Comparison of ENCODE assay signal across 9 cellular contexts in genomic region chr21:44301961-44302406, GRCh38. TPM values are rescaled to one million over a fixed set of nuclear protein-coding genes. Genes with fewer than 3 reads are reported as not detected.
DNase-seq lines count a peak whose midpoint lies in the region; ATAC-seq, FAIRE-seq and TF ChIP-seq lines count a peak whose summit lies in the region.
"Had no signal": no experiment of that assay in that cellular context is flagged by ENCODE, and none has a peak within 500 bp of the region (broad histone marks: within the 10 kb centered on the region; RNA-seq: fewer than 3 reads in every experiment).

No MANE protein-coding gene starts in this region.

- peak overlapping the region; percentile 97 for H3K4me2 ChIP-seq in HepG2 (ENCODE audit: low read depth, low read length)

- peak overlapping the region; percentile 66 to 80 (median 75) for H3K4me3 ChIP-seq in HepG2 (replicated peaks in 1 of 3; ENCODE audit: insufficient read depth in 1 of 3, low read depth in 2 of 3, low read length in 3 of 3)
- no peak overlapping the region for H3K4me3 ChIP-seq in right lobe of liver
- H3K4me3 ChIP-seq in left lung = no peak overlapping the region
- no peak overlapping the region for H3K4me3 ChIP-seq in suprapubic skin

- H3K36me3 ChIP-seq in HepG2 (replicated peaks in 1 of 2; ENCODE audit: control insufficient read depth in 1 of 2, insufficient read depth in 2 of 2, low read length in 2 of 2) (peaks cover 4 to 5% of the 10 kb centered on the region in 2 experiments; a peak in 3 of 5 replicates), right lobe of liver (peaks cover 0 to under 1% (median 0%) of the 10 kb centered on the region in 4 donors), left lung (peaks cover 0 to 9% of the 10 kb centered on the region in 2 donors), suprapubic skin (peaks cover 7% of the 10 kb centered on the region)

- WGBS in HepG2 (ENCODE audit: low lambda C conversion rate) = 88% methylated on average over 4 of the region's 9 CpGs
- 60% methylated on average over 3 of the region's 9 CpGs for WGBS in right lobe of liver (ENCODE audit: insufficient coverage, low coverage, low lambda C conversion rate, missing lambda C conversion rate)
- WGBS in suprapubic skin = 52% methylated on average over 7 of the region's 9 CpGs

- intact Hi-C loops in HepG2 (cut with micrococcal nuclease; ENCODE audit: unreplicated experiment) = loop anchor here (10.0 kb wide), 1 partner anchor 183 kb away; no protein-coding TSS in a partner anchor
- intact Hi-C loops in right lobe of liver (cut with DNase I) = no loop called here
- intact Hi-C loops in left colon (cut with DNase I, micrococcal nuclease) = no loop called here
- intact Hi-C loops in left lung (cut with DNase I) = no loop called here

- H3K4me3 Mint-ChIP-seq in T-helper 17 cell = peak overlapping the region; percentile 91

- H3K36me3 Mint-ChIP-seq in T-helper 17 cell (ENCODE audit: low read depth) = no peaks in the 10 kb centered on the region

- in situ Hi-C loops in HepG2 (cut with HindIII; ENCODE audit: extremely low pct_ligation_motif_present, low pct_unique_long_range_greater_than_20kb) = loop anchor here (5.0 kb wide), 1 partner anchor 35 kb away; the partner anchor contains the start of gene CFAP410

- H3K4me1 ChIP-seq in HepG2 (ENCODE audit: insufficient read depth, low read length) (peaks cover 70% of the 10 kb centered on the region), right lobe of liver (peaks cover 0 to 43% (median 15%) of the 10 kb centered on the region in 4 donors), left lung (peaks cover 21 to 73% of the 10 kb centered on the region in 2 donors), suprapubic skin (peaks cover 84% of the 10 kb centered on the region)

- BruUV-seq in HepG2 (replicated peaks; lab: Mats Ljungman, UMichigan) = no TSS peak

- peaks cover 14% of the 10 kb centered on the region; the same call in 1 of the 2 replicates for H4K20me1 ChIP-seq in HepG2 (ENCODE audit: insufficient read depth, low read length)

- peak; percentile 16 for DNase-seq in HepG2 (ENCODE audit: low spot score)
- DNase-seq in right lobe of liver = no peak
- DNase-seq in T-helper 17 cell = no peak
- DNase-seq in left colon = peak in 1 of 2 donors; percentile 56
- DNase-seq in left lung = no peak
- no peak for DNase-seq in stimulated activated CD4-positive, alpha-beta T cell treated with anti-CD3 and anti-CD28 coated beads, Interleukin-2, amount 100 ng/mL, for 48 hours
- DNase-seq in suprapubic skin (ENCODE audit: low spot score in 2 of 2) = no peak
- no peak for DNase-seq in activated CD4-positive, CD25-positive, alpha-beta regulatory T cell treated with anti-CD3 and anti-CD28 coated beads, Interleukin-2, amount 50 U/mL, for 72 hours

- TF ChIP-seq EP300 in HepG2 (IDR thresholded peaks at IDR 0.05; ENCODE audit: low read depth in 2 of 2, low read length in 2 of 2) (no peak), HepG2 (CRISPR knock-in tag; IDR thresholded peaks at IDR 0.05; ENCODE audit: borderline replicate concordance) (no peak), suprapubic skin (IDR thresholded peaks at IDR 0.05) (no peak)

- TF ChIP-seq CTCF in HepG2 (CRISPR knock-in tag; IDR thresholded peaks at IDR 0.05) = no peak
- TF ChIP-seq CTCF in right lobe of liver (IDR thresholded peaks at IDR 0.05) = no peak
- TF ChIP-seq CTCF in left lung (IDR thresholded peaks at IDR 0.05) = no peak
- TF ChIP-seq CTCF in suprapubic skin (IDR thresholded peaks at IDR 0.05) = no peak

- TF ChIP-seq POLR2A in HepG2 (IDR thresholded peaks at IDR 0.05; ENCODE audit: insufficient read depth in 1 of 2, low read depth in 2 of 2, low read length in 2 of 2) (no peak), right lobe of liver (IDR thresholded peaks at IDR 0.05) (no peak), suprapubic skin (IDR thresholded peaks at IDR 0.05) (no peak)

- CTCF ChIA-PET in HepG2 (lab: Yijun Ruan, JAX; ENCODE audit: low intra/inter-chr PET ratio, low total read pairs) = no interaction called here

- H3K9ac ChIP-seq in HepG2 (ENCODE audit: insufficient read depth, low read depth, low read length) = peak overlapping the region; percentile 14

- TF ChIP-seq RAD21 in HepG2 (CRISPR knock-in tag; IDR thresholded peaks at IDR 0.05) = no peak

- peaks cover 42% of the 10 kb centered on the region for H3K4me1 Mint-ChIP-seq in T-helper 17 cell

- peak overlapping the region; percentile 86 for H3K27ac Mint-ChIP-seq in T-helper 17 cell

- no peaks in the 10 kb centered on the region for H3K27me3 Mint-ChIP-seq in T-helper 17 cell

- H3K9me3 ChIP-seq in HepG2 (ENCODE audit: low read length) (no peaks in the 10 kb centered on the region), right lobe of liver (no peaks in the 10 kb centered on the region), T-helper 17 cell (ENCODE audit: control insufficient read depth, low read length, poor library complexity, severe bottlenecking) (no peaks in the 10 kb centered on the region), left lung (no peaks in the 10 kb centered on the region), suprapubic skin (no peaks in the 10 kb centered on the region)

- peaks cover 31% of the 10 kb centered on the region for H3K79me2 ChIP-seq in HepG2 (ENCODE audit: insufficient read depth, low read length)

- H3K27me3 ChIP-seq in HepG2 (ENCODE audit: control insufficient read depth in 1 of 2, insufficient read depth in 2 of 2, low read length in 2 of 2) (peaks cover 0 to 5% of the 10 kb centered on the region in 2 experiments; a peak in 2 of 5 replicates), right lobe of liver (no peaks in the 10 kb centered on the region), left lung (peaks cover 0 to 4% of the 10 kb centered on the region in 2 donors), suprapubic skin (no peaks in the 10 kb centered on the region)

- POLR2A ChIA-PET in HepG2 (lab: Yijun Ruan, JAX) = interaction anchor here (1.1 to 4.2 kb wide), 4 partner anchors 27 to 204 kb away, joined by 3 to 27 read pairs (median 14); partner anchors contain the start of gene CFAP410

- no peak for FAIRE-seq in HepG2 (lab: Jason Lieb, UNC)

- ATAC-seq in HepG2 (peak; percentile 39), right lobe of liver (no peak), T-helper 17 cell (no peak), left colon (peak; percentile 19), left lung (no peak)

- H3K27ac ChIP-seq in HepG2 (ENCODE audit: extremely low read length, insufficient read depth, low read length) (peak overlapping the region; percentile 87), right lobe of liver (no peak overlapping the region), left lung (no peak overlapping the region), suprapubic skin (no peak overlapping the region)

- H2AFZ ChIP-seq in HepG2 (ENCODE audit: low read length) = no peak overlapping the region

RNA-seq across cellular contexts. Expression of gene PFKL, which starts 2.1 kb away (rescaled TPM):
- total RNA-seq in HepG2 (2016; rRNA removed; fragmentation: Illumina TruSeq; extraction: Trizol) = 87.6 and 106 TPM in 2 replicates
- total RNA-seq in HepG2 (2016; cell fraction: cytosol; rRNA removed; fragmentation: Illumina TruSeq; extraction: Trizol; ENCODE audit: low read depth) = 13.9 and 14.6 TPM in 2 replicates
- 76.5 and 112 TPM in 2 replicates for total RNA-seq in HepG2 (2016; cell fraction: insoluble cytoplasmic fraction; rRNA removed; fragmentation: Illumina TruSeq; extraction: Trizol)
- total RNA-seq in HepG2 (2016; cell fraction: membrane; rRNA removed; fragmentation: Illumina TruSeq; extraction: Trizol) = 27.9 TPM in 2 replicates
- 51.1 and 56.0 TPM in 2 replicates for total RNA-seq in HepG2 (2016; cell fraction: nucleus; rRNA removed; fragmentation: Illumina TruSeq; extraction: Trizol)
- polyA plus RNA-seq in HepG2 (2011; rRNA removed) = 92.8 and 113 TPM in 2 replicates
- 71.8 and 109 TPM in 2 replicates for polyA plus RNA-seq in HepG2 (2011; cell fraction: cytosol; rRNA removed)
- polyA plus RNA-seq in HepG2 (2011; cell fraction: nucleus; rRNA removed) = 444 and 640 TPM in 2 replicates
- 83.1 and 108 TPM in 2 replicates for polyA plus RNA-seq in HepG2 (2012)
- polyA plus RNA-seq in HepG2 (2016; cell fraction: cytosol; fragmentation: Illumina TruSeq; extraction: Trizol; ENCODE audit: low read depth) = 10.0 and 11.5 TPM in 2 replicates
- 69.5 and 87.4 TPM in 2 replicates for polyA plus RNA-seq in HepG2 (2016; cell fraction: insoluble cytoplasmic fraction; fragmentation: Illumina TruSeq; extraction: Trizol; ENCODE audit: low read depth)
- 16.7 and 19.2 TPM in 2 replicates for polyA plus RNA-seq in HepG2 (2016; cell fraction: membrane; fragmentation: Illumina TruSeq; extraction: Trizol; ENCODE audit: low read depth)
- polyA plus RNA-seq in HepG2 (2016; cell fraction: nucleus; fragmentation: Illumina TruSeq; extraction: Trizol; ENCODE audit: insufficient read depth, low read depth) = 107 and 115 TPM in 2 replicates
- 90.7 and 203 TPM in 2 replicates for polyA minus RNA-seq in HepG2 (2011; rRNA and poly(A)+ RNA removed; ENCODE audit: low replicate concordance)
- polyA minus RNA-seq in HepG2 (2011; cell fraction: cytosol; rRNA and poly(A)+ RNA removed) = 72.1 and 83.6 TPM in 2 replicates
- polyA minus RNA-seq in HepG2 (2011; cell fraction: nucleus; rRNA and poly(A)+ RNA removed) = 51.9 and 52.8 TPM in 2 replicates
- total RNA-seq in right lobe of liver = 10 to 100 TPM; 68.3 to 97.6 (median 73.7) TPM
- total RNA-seq in T-helper 17 cell = 100 to 1,000 TPM; 132 to 176 TPM
- total RNA-seq in left colon = 100 to 1,000 TPM; 239 to 245 TPM
- total RNA-seq in left lung = 100 to 1,000 TPM; 109 to 116 TPM
- 100 to 1,000 TPM in 3 of 4 donors, 10 to 100 TPM in 1; 92.8 to 121 (median 117) TPM for total RNA-seq in suprapubic skin

RNA-seq across cellular contexts. Expression of gene AIRE, which starts 16.3 kb away (rescaled TPM):
- total RNA-seq in HepG2 (2016; rRNA removed; fragmentation: Illumina TruSeq; extraction: Trizol) = not detected in 2 replicates
- not detected in 2 replicates for total RNA-seq in HepG2 (2016; cell fraction: cytosol; rRNA removed; fragmentation: Illumina TruSeq; extraction: Trizol; ENCODE audit: low read depth)
- total RNA-seq in HepG2 (2016; cell fraction: insoluble cytoplasmic fraction; rRNA removed; fragmentation: Illumina TruSeq; extraction: Trizol) = not detected in 2 replicates
- total RNA-seq in HepG2 (2016; cell fraction: membrane; rRNA removed; fragmentation: Illumina TruSeq; extraction: Trizol) = not detected in 2 replicates
- total RNA-seq in HepG2 (2016; cell fraction: nucleus; rRNA removed; fragmentation: Illumina TruSeq; extraction: Trizol) = not detected in 2 replicates
- polyA plus RNA-seq in HepG2 (2011; rRNA removed) = not detected in 2 replicates
- polyA plus RNA-seq in HepG2 (2011; cell fraction: cytosol; rRNA removed) = not detected in 2 replicates
- not detected in 2 replicates for polyA plus RNA-seq in HepG2 (2011; cell fraction: nucleus; rRNA removed)
- not detected in 2 replicates for polyA plus RNA-seq in HepG2 (2012)
- polyA plus RNA-seq in HepG2 (2016; cell fraction: cytosol; fragmentation: Illumina TruSeq; extraction: Trizol; ENCODE audit: low read depth) = not detected in 2 replicates
- polyA plus RNA-seq in HepG2 (2016; cell fraction: insoluble cytoplasmic fraction; fragmentation: Illumina TruSeq; extraction: Trizol; ENCODE audit: low read depth) = not detected in 2 replicates
- polyA plus RNA-seq in HepG2 (2016; cell fraction: membrane; fragmentation: Illumina TruSeq; extraction: Trizol; ENCODE audit: low read depth) = not detected in 2 replicates
- not detected in 2 replicates for polyA plus RNA-seq in HepG2 (2016; cell fraction: nucleus; fragmentation: Illumina TruSeq; extraction: Trizol; ENCODE audit: insufficient read depth, low read depth)
- 0.07 TPM in 1 of 2 replicates, not detected in the other for polyA minus RNA-seq in HepG2 (2011; rRNA and poly(A)+ RNA removed; ENCODE audit: low replicate concordance)
- not detected in 2 replicates for polyA minus RNA-seq in HepG2 (2011; cell fraction: cytosol; rRNA and poly(A)+ RNA removed)
- polyA minus RNA-seq in HepG2 (2011; cell fraction: nucleus; rRNA and poly(A)+ RNA removed) = not detected in 2 replicates
- total RNA-seq in right lobe of liver = not detected
- 1 to 10 TPM; 1.4 to 3.4 TPM for total RNA-seq in T-helper 17 cell
- under 1 TPM; 0.18 to 0.20 TPM for total RNA-seq in left colon
- under 1 TPM in 1 of 2 donors, not detected in 1; 0.06 TPM for total RNA-seq in left lung
- not detected for total RNA-seq in suprapubic skin
- total RNA-seq: renal cortical epithelial cell had no signal

RNA-seq across cellular contexts. Expression of gene CFAP410, which starts 37.2 kb away (rescaled TPM):
- 13.1 and 20.1 TPM in 2 replicates for total RNA-seq in HepG2 (2016; rRNA removed; fragmentation: Illumina TruSeq; extraction: Trizol)
- total RNA-seq in HepG2 (2016; cell fraction: cytosol; rRNA removed; fragmentation: Illumina TruSeq; extraction: Trizol; ENCODE audit: low read depth) = 16.2 and 18.7 TPM in 2 replicates
- total RNA-seq in HepG2 (2016; cell fraction: insoluble cytoplasmic fraction; rRNA removed; fragmentation: Illumina TruSeq; extraction: Trizol) = 11.7 and 23.2 TPM in 2 replicates
- total RNA-seq in HepG2 (2016; cell fraction: membrane; rRNA removed; fragmentation: Illumina TruSeq; extraction: Trizol) = 22.7 and 31.0 TPM in 2 replicates
- total RNA-seq in HepG2 (2016; cell fraction: nucleus; rRNA removed; fragmentation: Illumina TruSeq; extraction: Trizol) = 15.4 and 16.3 TPM in 2 replicates
- 8.0 and 13.1 TPM in 2 replicates for polyA plus RNA-seq in HepG2 (2011; rRNA removed)
- 6.8 and 14.6 TPM in 2 replicates for polyA plus RNA-seq in HepG2 (2011; cell fraction: cytosol; rRNA removed)
- polyA plus RNA-seq in HepG2 (2011; cell fraction: nucleus; rRNA removed) = 84.7 and 108 TPM in 2 replicates
- polyA plus RNA-seq in HepG2 (2012) = 7.4 and 9.9 TPM in 2 replicates
- 17.7 and 23.4 TPM in 2 replicates for polyA plus RNA-seq in HepG2 (2016; cell fraction: cytosol; fragmentation: Illumina TruSeq; extraction: Trizol; ENCODE audit: low read depth)
- polyA plus RNA-seq in HepG2 (2016; cell fraction: insoluble cytoplasmic fraction; fragmentation: Illumina TruSeq; extraction: Trizol; ENCODE audit: low read depth) = 12.0 and 13.3 TPM in 2 replicates
- polyA plus RNA-seq in HepG2 (2016; cell fraction: membrane; fragmentation: Illumina TruSeq; extraction: Trizol; ENCODE audit: low read depth) = 19.5 and 21.9 TPM in 2 replicates
- 26.7 and 31.2 TPM in 2 replicates for polyA plus RNA-seq in HepG2 (2016; cell fraction: nucleus; fragmentation: Illumina TruSeq; extraction: Trizol; ENCODE audit: insufficient read depth, low read depth)
- 3.6 and 9.9 TPM in 2 replicates for polyA minus RNA-seq in HepG2 (2011; rRNA and poly(A)+ RNA removed; ENCODE audit: low replicate concordance)
- 3.6 and 4.5 TPM in 2 replicates for polyA minus RNA-seq in HepG2 (2011; cell fraction: cytosol; rRNA and poly(A)+ RNA removed)
- 13.3 and 17.1 TPM in 2 replicates for polyA minus RNA-seq in HepG2 (2011; cell fraction: nucleus; rRNA and poly(A)+ RNA removed)
- total RNA-seq in right lobe of liver = 10 to 100 TPM in 4 of 6 experiments, 1 to 10 TPM in 2; 6.9 to 15.4 (median 13.1) TPM
- total RNA-seq in T-helper 17 cell = 10 to 100 TPM; 48.0 to 54.2 TPM
- total RNA-seq in left colon = 10 to 100 TPM; 21.4 to 24.7 TPM
- total RNA-seq in left lung = 10 to 100 TPM; 20.8 to 21.4 TPM
- 10 to 100 TPM; 22.6 to 45.5 (median 27.3) TPM for total RNA-seq in suprapubic skin

RNA-seq across cellular contexts. Expression of gene DNMT3L, which starts 40.3 kb away (rescaled TPM):
- total RNA-seq in HepG2 (2016; rRNA removed; fragmentation: Illumina TruSeq; extraction: Trizol) (1.7 TPM in 1 of 2 replicates, not detected in the other), right lobe of liver (1 to 10 TPM in 2 of 6 experiments, under 1 TPM in 1, not detected in 3; 0.29 to 2.3 (median 1.4) TPM), T-helper 17 cell (not detected), left colon (not detected), left lung (not detected), suprapubic skin (not detected)
- 1.1 and 1.6 TPM in 2 replicates for total RNA-seq in HepG2 (2016; cell fraction: cytosol; rRNA removed; fragmentation: Illumina TruSeq; extraction: Trizol; ENCODE audit: low read depth)
- 1.00 TPM in 1 of 2 replicates, not detected in the other for total RNA-seq in HepG2 (2016; cell fraction: insoluble cytoplasmic fraction; rRNA removed; fragmentation: Illumina TruSeq; extraction: Trizol)
- 0.43 and 1.0 TPM in 2 replicates for total RNA-seq in HepG2 (2016; cell fraction: membrane; rRNA removed; fragmentation: Illumina TruSeq; extraction: Trizol)
- not detected in 2 replicates for total RNA-seq in HepG2 (2016; cell fraction: nucleus; rRNA removed; fragmentation: Illumina TruSeq; extraction: Trizol)
- polyA plus RNA-seq in HepG2 (2011; rRNA removed) = 0.75 and 1.4 TPM in 2 replicates
- 0.68 and 0.91 TPM in 2 replicates for polyA plus RNA-seq in HepG2 (2011; cell fraction: cytosol; rRNA removed)
- polyA plus RNA-seq in HepG2 (2011; cell fraction: nucleus; rRNA removed) = 1.1 TPM in 1 of 2 replicates, not detected in the other
- polyA plus RNA-seq in HepG2 (2012) = 1.4 and 2.8 TPM in 2 replicates
- polyA plus RNA-seq in HepG2 (2016; cell fraction: cytosol; fragmentation: Illumina TruSeq; extraction: Trizol; ENCODE audit: low read depth) = 0.92 and 3.0 TPM in 2 replicates
- 1.4 TPM in 1 of 2 replicates, not detected in the other for polyA plus RNA-seq in HepG2 (2016; cell fraction: insoluble cytoplasmic fraction; fragmentation: Illumina TruSeq; extraction: Trizol; ENCODE audit: low read depth)
- polyA plus RNA-seq in HepG2 (2016; cell fraction: membrane; fragmentation: Illumina TruSeq; extraction: Trizol; ENCODE audit: low read depth) = 0.76 and 1.1 TPM in 2 replicates
- not detected in 2 replicates for polyA plus RNA-seq in HepG2 (2016; cell fraction: nucleus; fragmentation: Illumina TruSeq; extraction: Trizol; ENCODE audit: insufficient read depth, low read depth)
- not detected in 2 replicates for polyA minus RNA-seq in HepG2 (2011; rRNA and poly(A)+ RNA removed; ENCODE audit: low replicate concordance)
- not detected in 2 replicates for polyA minus RNA-seq in HepG2 (2011; cell fraction: cytosol; rRNA and poly(A)+ RNA removed)
- polyA minus RNA-seq in HepG2 (2011; cell fraction: nucleus; rRNA and poly(A)+ RNA removed) = not detected in 2 replicates
- total RNA-seq: renal cortical epithelial cell had no signal

RNA-seq across cellular contexts. Expression of gene TRPM2, which starts 51.4 kb away (rescaled TPM):
- total RNA-seq in HepG2 (2016; rRNA removed; fragmentation: Illumina TruSeq; extraction: Trizol) = 0.07 TPM in 1 of 2 replicates, not detected in the other
- not detected in 2 replicates for total RNA-seq in HepG2 (2016; cell fraction: cytosol; rRNA removed; fragmentation: Illumina TruSeq; extraction: Trizol; ENCODE audit: low read depth)
- total RNA-seq in HepG2 (2016; cell fraction: insoluble cytoplasmic fraction; rRNA removed; fragmentation: Illumina TruSeq; extraction: Trizol) = 0.09 TPM in 1 of 2 replicates, not detected in the other
- total RNA-seq in HepG2 (2016; cell fraction: membrane; rRNA removed; fragmentation: Illumina TruSeq; extraction: Trizol) = 0.14 TPM in 1 of 2 replicates, not detected in the other
- total RNA-seq in HepG2 (2016; cell fraction: nucleus; rRNA removed; fragmentation: Illumina TruSeq; extraction: Trizol) = not detected in 2 replicates
- polyA plus RNA-seq in HepG2 (2011; rRNA removed) = 0.09 and 0.20 TPM in 2 replicates
- 0.05 and 0.06 TPM in 2 replicates for polyA plus RNA-seq in HepG2 (2011; cell fraction: cytosol; rRNA removed)
- polyA plus RNA-seq in HepG2 (2011; cell fraction: nucleus; rRNA removed) = 0.37 and 0.55 TPM in 2 replicates
- 0.27 and 0.31 TPM in 2 replicates for polyA plus RNA-seq in HepG2 (2012)
- 0.08 TPM in 1 of 2 replicates, not detected in the other for polyA plus RNA-seq in HepG2 (2016; cell fraction: cytosol; fragmentation: Illumina TruSeq; extraction: Trizol; ENCODE audit: low read depth)
- 0.14 TPM in 1 of 2 replicates, not detected in the other for polyA plus RNA-seq in HepG2 (2016; cell fraction: insoluble cytoplasmic fraction; fragmentation: Illumina TruSeq; extraction: Trizol; ENCODE audit: low read depth)
- 0.18 TPM in 1 of 2 replicates, not detected in the other for polyA plus RNA-seq in HepG2 (2016; cell fraction: membrane; fragmentation: Illumina TruSeq; extraction: Trizol; ENCODE audit: low read depth)
- polyA plus RNA-seq in HepG2 (2016; cell fraction: nucleus; fragmentation: Illumina TruSeq; extraction: Trizol; ENCODE audit: insufficient read depth, low read depth) = 0.11 and 0.37 TPM in 2 replicates
- 0.02 and 11.4 TPM in 2 replicates for polyA minus RNA-seq in HepG2 (2011; rRNA and poly(A)+ RNA removed; ENCODE audit: low replicate concordance)
- polyA minus RNA-seq in HepG2 (2011; cell fraction: cytosol; rRNA and poly(A)+ RNA removed) = 0.70 TPM in 1 of 2 replicates, not detected in the other
- 0.26 and 0.50 TPM in 2 replicates for polyA minus RNA-seq in HepG2 (2011; cell fraction: nucleus; rRNA and poly(A)+ RNA removed)
- 1 to 10 TPM in 4 of 6 experiments, under 1 TPM in 2; 0.92 to 2.0 (median 1.2) TPM for total RNA-seq in right lobe of liver
- 10 to 100 TPM in 1 of 2 donors, 1 to 10 TPM in 1; 2.7 to 26.1 TPM for total RNA-seq in T-helper 17 cell
- total RNA-seq in left colon = 1 to 10 TPM; 3.3 to 5.4 TPM
- total RNA-seq in left lung = 10 to 100 TPM; 11.0 to 25.6 TPM
- total RNA-seq in suprapubic skin = 1 to 10 TPM; 2.5 to 4.2 (median 3.2) TPM

Comparison
In these comparisons a context has a peak if more than half of its experiments do, and no peak if none do; other contexts are left out.
1. ATAC-seq: peak in HepG2 (single experiment) and left colon (single experiment); none in right lobe of liver (0 of 4), T-helper 17 cell (single experiment) and left lung (single experiment).
2. H3K4me3 ChIP-seq: peak in HepG2 (3 of 3); none in right lobe of liver (0 of 3), left lung (0 of 2) and suprapubic skin (single experiment).